10 cellular contexts compared by ENCODE assay signal in genomic region chr5:141522301-141522700, GRCh38. TPM values are rescaled to one million over a fixed set of nuclear protein-coding genes. Genes with fewer than 3 reads are reported as not detected.
DNase-seq lines count a peak whose midpoint lies in the region; ATAC-seq and TF ChIP-seq lines count a peak whose summit lies in the region.
"Had no signal": no experiment of that assay in that cellular context is flagged by ENCODE, and none has a peak within 500 bp of the region (broad histone marks: within the 10 kb centered on the region; RNA-seq: fewer than 3 reads in every experiment).

No MANE protein-coding gene starts in this region.

- no peaks in the 10 kb centered on the region for H3K9me3 Mint-ChIP-seq in endothelial cell (ENCODE audit: unreplicated experiment)
- H3K9me3 Mint-ChIP-seq: naive B cell had no signal

- H3K4me1 ChIP-seq in BLaER1 treated with 17β-estradiol and CSF1 and Interleukin-3, amounts not matched to agents 10 nM and 100 nM: peaks cover 91 to 100% (median 100%) of the 10 kb centered on the region in 10 experiments
- peaks cover 30% of the 10 kb centered on the region for H3K4me1 ChIP-seq in RWPE2 (ENCODE audit: insufficient read depth, poor library complexity, severe bottlenecking)
- peaks cover 61% of the 10 kb centered on the region for H3K4me1 ChIP-seq in osteoblast (ENCODE audit: insufficient read depth, low read length)
- peaks cover 0 to 28% (median 10%) of the 10 kb centered on the region in 4 donors for H3K4me1 ChIP-seq in right lobe of liver

- no peaks in the 10 kb centered on the region for H3K9me3 ChIP-seq in BLaER1 treated with 17β-estradiol and CSF1 and Interleukin-3, amounts not matched to agents 10 nM and 100 nM (replicated peaks in 1 of 11)
- no peaks in the 10 kb centered on the region for H3K9me3 ChIP-seq in RWPE2 (ENCODE audit: severe bottlenecking)
- H3K9me3 ChIP-seq in osteoblast (ENCODE audit: low read depth, low read length): no peaks in the 10 kb centered on the region
- no peaks in the 10 kb centered on the region for H3K9me3 ChIP-seq in right lobe of liver

- H3K27me3 ChIP-seq in BLaER1 treated with 17β-estradiol and CSF1 and Interleukin-3, amounts not matched to agents 10 nM and 100 nM: no peaks in the 10 kb centered on the region
- no peaks in the 10 kb centered on the region for H3K27me3 ChIP-seq in RWPE2 (ENCODE audit: insufficient read depth, poor library complexity, severe bottlenecking)
- no peaks in the 10 kb centered on the region for H3K27me3 ChIP-seq in osteoblast (ENCODE audit: insufficient read depth, low read length)
- H3K27me3 ChIP-seq in right lobe of liver: no peaks in the 10 kb centered on the region

- TF ChIP-seq POLR2A in right lobe of liver (IDR thresholded peaks at IDR 0.05): no peak

- no peak for DNase-seq in RWPE2 (ENCODE audit: low spot score)
- DNase-seq in endothelial cell (ENCODE audit: low spot score): no peak
- DNase-seq in osteoblast (ENCODE audit: insufficient read length, low spot score, missing footprints): no peak
- DNase-seq in activated effector memory CD4-positive, alpha-beta T cell treated with Interleukin-2 at 50 U/mL for 16 hours: no peak
- DNase-seq in DMS114 treated with DMSO at 0.1 percent for 48 hours (lab: John Stamatoyannopoulos, UW; ENCODE audit: unreplicated experiment): no peak
- DNase-seq in right lobe of liver: no peak
- DNase-seq: naive B cell, NCI-H146 had no signal

- H3K4me2 ChIP-seq in BLaER1 treated with 17β-estradiol and CSF1 and Interleukin-3, amounts not matched to agents 10 nM and 100 nM: peak overlapping the region; percentile 47 to 98 (median 87)
- no peak overlapping the region for H3K4me2 ChIP-seq in osteoblast (ENCODE audit: insufficient read depth, low read length)

- intact Hi-C loops in right lobe of liver (cut with DNase I): loop anchor here in 1 of 2 donors (10.0 kb wide), 1 partner anchor 48 kb away; the partner anchor contains the start of gene PCDHGC3

- ATAC-seq in RWPE2 (ENCODE audit: low read depth): no peak
- no peak for ATAC-seq in HG02885 (IDR thresholded peaks at IDR 0.05; ENCODE audit: poor library complexity, unreplicated experiment)
- no peak for ATAC-seq in right lobe of liver

- H3K27me3 Mint-ChIP-seq in endothelial cell (ENCODE audit: unreplicated experiment): peaks cover 3% of the 10 kb centered on the region
- H3K27me3 Mint-ChIP-seq: naive B cell had no signal

- peaks cover 54% of the 10 kb centered on the region for H3K36me3 Mint-ChIP-seq in endothelial cell (ENCODE audit: low read depth, unreplicated experiment)

- peaks cover 46% of the 10 kb centered on the region for H3K4me1 Mint-ChIP-seq in endothelial cell (ENCODE audit: unreplicated experiment)

- H3K4me3 Mint-ChIP-seq in endothelial cell (ENCODE audit: unreplicated experiment): peak overlapping the region; percentile 48
- H3K4me3 Mint-ChIP-seq: naive B cell had no signal

- H3K36me3 ChIP-seq in BLaER1 treated with 17β-estradiol and CSF1 and Interleukin-3, amounts not matched to agents 10 nM and 100 nM: peaks cover 40 to 100% (median 93%) of the 10 kb centered on the region in 11 experiments
- peaks cover 86% of the 10 kb centered on the region for H3K36me3 ChIP-seq in RWPE2 (ENCODE audit: low read depth)
- H3K36me3 ChIP-seq in osteoblast (ENCODE audit: insufficient read depth, low read length): peaks cover 30% of the 10 kb centered on the region
- H3K36me3 ChIP-seq in right lobe of liver: peaks cover 0 to 64% (median 16%) of the 10 kb centered on the region in 4 donors

- peaks cover 0 to 4% (median 0%) of the 10 kb centered on the region in 11 experiments; a peak in 1 of 22 replicates for H4K20me1 ChIP-seq in BLaER1 treated with 17β-estradiol and CSF1 and Interleukin-3, amounts not matched to agents 10 nM and 100 nM
- no peaks in the 10 kb centered on the region for H4K20me1 ChIP-seq in osteoblast (ENCODE audit: insufficient read depth, low read length)

- peaks cover 7% of the 10 kb centered on the region for H3K79me2 ChIP-seq in osteoblast (ENCODE audit: insufficient read depth, low read length)

- 28% methylated on average over 2 of the region's 2 CpGs for WGBS in right lobe of liver (ENCODE audit: insufficient coverage, low coverage, low lambda C conversion rate, missing lambda C conversion rate)

- peak overlapping the region; percentile 84 for H3K27ac Mint-ChIP-seq in endothelial cell (ENCODE audit: unreplicated experiment)

- TF ChIP-seq CTCF in RWPE2 (IDR thresholded peaks at IDR 0.05; ENCODE audit: poor library complexity, severe bottlenecking) (no peak), endothelial cell (IDR thresholded peaks at IDR 0.05; ENCODE audit: unreplicated experiment) (no peak), osteoblast (IDR thresholded peaks at IDR 0.05; ENCODE audit: extremely low read depth, low read depth, low read length) (no peak), right lobe of liver (IDR thresholded peaks at IDR 0.05) (no peak)

- H2AFZ ChIP-seq in osteoblast (ENCODE audit: low read length): no peak overlapping the region

- H3K4me3 ChIP-seq in BLaER1 treated with 17β-estradiol and CSF1 and Interleukin-3, amounts not matched to agents 10 nM and 100 nM: peak overlapping the region in 3 of 10 experiments; percentile 0 to 24 (median 17); a peak in 4 of 20 replicates
- H3K4me3 ChIP-seq in RWPE2 (ENCODE audit: severe bottlenecking) (no peak overlapping the region), osteoblast (ENCODE audit: insufficient read depth, low read length) (no peak overlapping the region), right lobe of liver (no peak overlapping the region)

- peak overlapping the region in 10 of 11 experiments; percentile 85 to 100 (median 99); a peak in 21 of 22 replicates for H3K27ac ChIP-seq in BLaER1 treated with 17β-estradiol and CSF1 and Interleukin-3, amounts not matched to agents 10 nM and 100 nM
- H3K27ac ChIP-seq in RWPE2 (ENCODE audit: poor library complexity, severe bottlenecking): peak overlapping the region; percentile 80
- H3K27ac ChIP-seq in osteoblast (ENCODE audit: low read depth, low read length): peak overlapping the region; percentile 91
- no peak overlapping the region for H3K27ac ChIP-seq in right lobe of liver

- peak overlapping the region in 10 of 11 experiments; percentile 20 to 79 (median 74); a peak in 19 of 22 replicates for H3K9ac ChIP-seq in BLaER1 treated with 17β-estradiol and CSF1 and Interleukin-3, amounts not matched to agents 10 nM and 100 nM

RNA-seq across cellular contexts. Expression of gene PCDHGC5, which starts 33.4 kb away (rescaled TPM):
- 2.9 TPM for total RNA-seq in endothelial cell (ENCODE audit: unreplicated experiment)
- total RNA-seq in osteoblast: 3.6 and 5.3 TPM in 2 replicates
- under 1 TPM; 0.24 to 0.37 (median 0.32) TPM for total RNA-seq in right lobe of liver

RNA-seq across cellular contexts. Expression of gene PCDHGC4, which starts 37.5 kb away (rescaled TPM):
- 3.5 TPM for total RNA-seq in endothelial cell (ENCODE audit: unreplicated experiment)
- total RNA-seq in osteoblast: 2.9 and 3.8 TPM in 2 replicates
- 10 to 100 TPM in 1 of 6 experiments, under 1 TPM in 5; 0.20 to 10.7 (median 0.34) TPM for total RNA-seq in right lobe of liver

RNA-seq across cellular contexts. Expression of gene PCDHGC3, which starts 46.5 kb away (rescaled TPM):
- 68.2 TPM for total RNA-seq in endothelial cell (ENCODE audit: unreplicated experiment)
- total RNA-seq in osteoblast: 59.4 and 91.3 TPM in 2 replicates
- 10 to 100 TPM in 1 of 6 experiments, 1 to 10 TPM in 5; 6.1 to 10.6 (median 7.6) TPM for total RNA-seq in right lobe of liver

Comparison
In these comparisons a context has a peak if more than half of its experiments do, and no peak if none do; other contexts are left out.
1. H3K27ac ChIP-seq: peak in BLaER1 treated with 17β-estradiol and CSF1 and Interleukin-3, amounts not matched to agents 10 nM and 100 nM (10 of 11), RWPE2 (single experiment) and osteoblast (single experiment); none in right lobe of liver (0 of 3).